In genomic region chr13:80341771-80342271, GRCh38 we compare ENCODE assay signal across 8 cellular contexts. TPM values are rescaled to one million over a fixed set of nuclear protein-coding genes. Genes with fewer than 3 reads are reported as not detected.
A peak's percentile ranks its signal among the peaks of the same experiment; 100 is the strongest.
DNase-seq lines count a peak whose midpoint lies in the region; ATAC-seq and TF ChIP-seq lines count a peak whose summit lies in the region.

No MANE protein-coding gene starts in this region.

- peaks cover 51% of the 10 kb centered on the region for H3K4me1 Mint-ChIP-seq in mesothelial cell of epicardium

- H3K9me3 ChIP-seq in SJSA1 (replicated peaks) (no peaks in the 10 kb centered on the region), aorta (ENCODE audit: control insufficient read depth, low read length) (no peaks in the 10 kb centered on the region)

- H3K4me1 ChIP-seq in SJSA1 (replicated peaks) (peaks cover 30% of the 10 kb centered on the region), aorta (ENCODE audit: control insufficient read depth in 1 of 2, insufficient read depth in 2 of 2, low read length in 2 of 2) (no peaks in the 10 kb centered on the region)

- CTCF ChIA-PET in AG04449 (lab: Yijun Ruan, JAX): interaction anchor here (0.7 to 7.7 kb wide), 43 partner anchors 9 to 688 kb away, joined by 3 to 161 read pairs (median 6); no protein-coding TSS in a partner anchor

- no peak overlapping the region for H3K4me3 Mint-ChIP-seq in mesothelial cell of epicardium

- H3K27me3 ChIP-seq in SJSA1 (replicated peaks) (no peaks in the 10 kb centered on the region), aorta (ENCODE audit: control insufficient read depth in 1 of 2, insufficient read depth in 2 of 2, low read length in 1 of 2) (no peaks in the 10 kb centered on the region)

- H3K36me3 ChIP-seq in SJSA1 (peaks cover 33% of the 10 kb centered on the region), aorta (ENCODE audit: control insufficient read depth in 1 of 2, insufficient read depth in 2 of 2, low read length in 1 of 2) (no peaks in the 10 kb centered on the region)

- peaks cover 7% of the 10 kb centered on the region for H3K36me3 Mint-ChIP-seq in mesothelial cell of epicardium

- DNase-seq in AG04449 (ENCODE audit: low read depth, low spot score): no peak
- DNase-seq in H4 (ENCODE audit: low spot score): peak; percentile 11
- peak in 1 of 2 experiments; percentile 85 for DNase-seq in SJSA1 (ENCODE audit: low read depth in 1 of 2, low spot score in 2 of 2)
- DNase-seq in epithelial cell of esophagus (ENCODE audit: low read depth): peak; percentile 33
- peak; percentile 23 to 64 for DNase-seq in mesothelial cell of epicardium (ENCODE audit: low spot score in 2 of 2, unreplicated experiment in 2 of 2)
- peak in 1 of 2 donors; percentile 55 for DNase-seq in aorta
- no peak for DNase-seq in HPDE6-E6E7 (ENCODE audit: extremely low spot score)
- no peak for DNase-seq in stimulated activated CD4-positive, alpha-beta T cell treated with anti-CD3 and anti-CD28 coated beads, Interleukin-4, amount 100 ng/mL, for 4 hours

- intact Hi-C loops in aorta (cut with DNase I): loop anchor here in 1 of 2 donors (2.0 to 5.0 kb wide), 4 partner anchors 21 to 565 kb away; no protein-coding TSS in a partner anchor

- H3K9me3 Mint-ChIP-seq in mesothelial cell of epicardium: no peaks in the 10 kb centered on the region

- H3K4me3 ChIP-seq in AG04449 (ENCODE audit: low read depth, low read length) (peak overlapping the region; percentile 91), SJSA1 (peak overlapping the region; percentile 73), epithelial cell of esophagus (ENCODE audit: low read length) (peak overlapping the region; percentile 90), aorta (ENCODE audit: low read length in 2 of 2) (peak overlapping the region; percentile 81 to 86)

- H3K27ac Mint-ChIP-seq in mesothelial cell of epicardium: peak overlapping the region; percentile 98

- ATAC-seq in aorta (ENCODE audit: low FRiP score): no peak

- 0 to 1% methylated on average over 12 to 16 of the region's 16 CpGs for WGBS in aorta, 2 donors

- POLR2A ChIA-PET in AG04449 (lab: Yijun Ruan, JAX): interaction anchor here (0.7 to 4.1 kb wide), 12 partner anchors 18 to 663 kb away, joined by 3 to 29 read pairs (median 6); no protein-coding TSS in a partner anchor

- no peak for TF ChIP-seq CTCF in AG04449 (IDR thresholded peaks at IDR 0.05; ENCODE audit: insufficient read depth, low read length, missing control alignments)
- no peak for TF ChIP-seq CTCF in epithelial cell of esophagus (IDR thresholded peaks at IDR 0.05; ENCODE audit: insufficient read depth, low read depth, low read length, missing control alignments)
- TF ChIP-seq CTCF in mesothelial cell of epicardium (IDR thresholded peaks at IDR 0.05; ENCODE audit: unreplicated experiment): no peak

- H3K27me3 Mint-ChIP-seq in mesothelial cell of epicardium (ENCODE audit: low read depth): no peaks in the 10 kb centered on the region

- H3K27ac ChIP-seq in SJSA1: peak overlapping the region; percentile 93
- peak overlapping the region; percentile 58 to 78 for H3K27ac ChIP-seq in aorta (ENCODE audit: low read depth in 1 of 2, low read length in 2 of 2)

RNA-seq across cellular contexts. Expression of gene SPRY2, which starts 0.9 kb away (rescaled TPM):
- 4.6 and 5.6 TPM in 2 replicates for total RNA-seq in H4 (2014; rRNA removed; shearing (Covaris generic))
- 27.4 and 43.3 TPM in 2 replicates for total RNA-seq in SJSA1 (2014; rRNA removed; shearing (Covaris generic))
- total RNA-seq in mesothelial cell of epicardium (57.7 to 60.8 TPM (median 59.9 TPM) in 3 replicates), aorta (10 to 100 TPM; 45.2 to 48.9 TPM)
- 10 to 100 TPM; 20.0 to 39.2 TPM for polyA plus RNA-seq in aorta

Comparison
In these comparisons a context has a peak if more than half of its experiments do, and no peak if none do; other contexts are left out.
1. DNase-seq: peak in H4 (single experiment), epithelial cell of esophagus (single experiment) and mesothelial cell of epicardium (2 of 2); none in AG04449 (single experiment), HPDE6-E6E7 (single experiment) and stimulated activated CD4-positive, alpha-beta T cell treated with anti-CD3 and anti-CD28 coated beads, Interleukin-4, amount 100 ng/mL, for 4 hours (0 of 2).
2. Peak in every context shown above with its lines, with median percentiles within 50 percentile points of each other: H3K4me3 ChIP-seq.